1 cellular context compared by ENCODE assay signal in genomic region chr2:1665761-1666505, GRCh38.
TF ChIP-seq lines count a peak whose summit lies in the region.

No MANE protein-coding gene starts in this region.

TF ChIP-seq in HCT116, 20 proteins besides CTCF, POLR2A, EP300 and RAD21 (continued from another document):
- TF ChIP-seq REST (IDR thresholded peaks at IDR 0.05; ENCODE audit: low read depth) (no peak), MAX (IDR thresholded peaks at IDR 0.05) (no peak), ZFX (IDR thresholded peaks at IDR 0.05) (no peak), CEBPB (IDR thresholded peaks at IDR 0.05; ENCODE audit: low read depth) (no peak), YY1 (IDR thresholded peaks at IDR 0.05; ENCODE audit: extremely low read depth, insufficient replicate concordance, low read depth, low read length) (no peak), EZH2 (IDR thresholded peaks at IDR 0.05) (no peak), CBX3 (IDR thresholded peaks at IDR 0.05; ENCODE audit: low read depth) (no peak), EGR1 (IDR thresholded peaks at IDR 0.05; ENCODE audit: low read depth) (no peak), SIN3A (IDR thresholded peaks at IDR 0.05; ENCODE audit: low read depth) (no peak), ATF3 (IDR thresholded peaks at IDR 0.05) (no peak), TCF7L2 (IDR thresholded peaks at IDR 0.05; ENCODE audit: borderline replicate concordance, extremely low read depth, insufficient read depth, insufficient read length) (no peak)
